In genomic region chr1:21811875-21812305, GRCh38 we compare ENCODE assay signal across 18 cellular contexts. TPM values are rescaled to one million over a fixed set of nuclear protein-coding genes. Genes with fewer than 3 reads are reported as not detected.
DNase-seq lines count a peak whose midpoint lies in the region; ATAC-seq and TF ChIP-seq lines count a peak whose summit lies in the region.
"Had no signal": no experiment of that assay in that cellular context is flagged by ENCODE, and none has a peak within 500 bp of the region (broad histone marks: within the 10 kb centered on the region; RNA-seq: fewer than 3 reads in every experiment).

Gene LDLRAD2, plus strand, starts transcription at chr1:21812265. Its CDS starts 187 bp downstream, at chr1:21812452.

- WGBS in prostate gland = 52% methylated on average over 2 of the region's 2 CpGs
- 57 to 64% methylated on average over 2 of the region's 2 CpGs for WGBS in sigmoid colon, 2 donors

- TF ChIP-seq POLR2A in prostate gland (IDR thresholded peaks at IDR 0.05) (no peak), sigmoid colon (IDR thresholded peaks at IDR 0.05) (no peak)

- POLR2A ChIA-PET in RWPE1 (lab: Yijun Ruan, JAX; ENCODE audit: low non-redundant PET) = no interaction called here

- ATAC-seq in RWPE2 (ENCODE audit: low read depth) (0 out of 3 replicates have a peak, but pooled peaks have one; percentile 15), HG03039 (IDR thresholded peaks at IDR 0.05; ENCODE audit: unreplicated experiment) (no peak)
- ATAC-seq: activated CD8-positive, alpha-beta T cell treated with anti-CD3 and anti-CD28 coated beads for 36 hours; HCT116; psoas muscle had no signal

- H3K4me1 ChIP-seq in RWPE2 (ENCODE audit: insufficient read depth, poor library complexity, severe bottlenecking) (no peaks in the 10 kb centered on the region), prostate gland (replicated peaks) (no peaks in the 10 kb centered on the region), sigmoid colon (peaks cover 0 to 8% (median 8%) of the 10 kb centered on the region in 4 donors)
- H3K4me1 ChIP-seq: psoas muscle had no signal

- H3K27ac ChIP-seq in RWPE2 (ENCODE audit: poor library complexity, severe bottlenecking) (no peak within 1 kb of the TSS), prostate gland (no peak within 1 kb of the TSS), RWPE1 (no peak within 1 kb of the TSS), sigmoid colon (no peak within 1 kb of the TSS)
- H3K27ac ChIP-seq: psoas muscle, SJCRH30, thyroid gland had no signal

- no peak within 1 kb of the TSS for H3K4me3 ChIP-seq in RWPE2 (ENCODE audit: severe bottlenecking)
- H3K4me3 ChIP-seq in prostate gland = no peak within 1 kb of the TSS
- no peak within 1 kb of the TSS for H3K4me3 ChIP-seq in sigmoid colon
- H3K4me3 ChIP-seq: body of pancreas, psoas muscle, SJCRH30, thyroid gland had no signal

- DNase-seq in 8988T (peak; percentile 20), CMK (ENCODE audit: low read depth) (peak; percentile 48), RWPE2 (ENCODE audit: low spot score) (no peak), iPS-NIHi7 (ENCODE audit: extremely low spot score) (peak; percentile 20), prostate gland (ENCODE audit: low spot score) (no peak), RWPE1 (ENCODE audit: low spot score) (no peak), sigmoid colon (no peak)
- DNase-seq: activated CD8-positive, alpha-beta T cell treated with anti-CD3 and anti-CD28 coated beads for 36 hours; activated effector memory CD4-positive, alpha-beta T cell treated with anti-CD3 and anti-CD28 coated beads, Interleukin-2, amount 50 U/mL, for 16 hours; body of pancreas; C1 segment of cervical spinal cord; NCI-H187 treated with DMSO at 0.1 percent for 48 hours; psoas muscle; SJCRH30; thyroid gland had no signal

- H3K27me3 ChIP-seq in RWPE2 (ENCODE audit: insufficient read depth, poor library complexity, severe bottlenecking) (no peaks in the 10 kb centered on the region), prostate gland (replicated peaks; ENCODE audit: insufficient read depth) (no peaks in the 10 kb centered on the region), sigmoid colon (peaks cover 0 to 13% (median 10%) of the 10 kb centered on the region in 3 donors)
- H3K27me3 ChIP-seq: body of pancreas, SJCRH30, thyroid gland had no signal

- H3K36me3 ChIP-seq in RWPE2 (ENCODE audit: low read depth) (no peaks in the 10 kb centered on the region), prostate gland (no peaks in the 10 kb centered on the region), sigmoid colon (no peaks in the 10 kb centered on the region)
- H3K36me3 ChIP-seq: SJCRH30, thyroid gland had no signal

- no peak for TF ChIP-seq EP300 in sigmoid colon (IDR thresholded peaks at IDR 0.05)

- CTCF ChIA-PET in RWPE1 (lab: Yijun Ruan, JAX) = interaction anchor here (0.7 kb wide), 1 partner anchor 110 kb away, joined by 3 read pairs; no protein-coding TSS in a partner anchor

- H3K9me3 ChIP-seq in RWPE2 (ENCODE audit: severe bottlenecking) (no peaks in the 10 kb centered on the region), prostate gland (no peaks in the 10 kb centered on the region), sigmoid colon (no peaks in the 10 kb centered on the region)
- H3K9me3 ChIP-seq: body of pancreas, psoas muscle, SJCRH30, thyroid gland had no signal

- TF ChIP-seq CTCF in RWPE2 (IDR thresholded peaks at IDR 0.05; ENCODE audit: poor library complexity, severe bottlenecking) (no peak), prostate gland (IDR thresholded peaks at IDR 0.05) (no peak), RWPE1 (conservative IDR thresholded peaks at IDR 0.05; ENCODE audit: low read depth) (no peak), sigmoid colon (IDR thresholded peaks at IDR 0.05) (no peak)

- intact Hi-C loops in prostate gland (cut with DNase I) (no loop called here), sigmoid colon (cut with DNase I) (no loop called here)

RNA-seq across cellular contexts. Expression of gene LDLRAD2, which starts in this region (rescaled TPM):
- total RNA-seq in prostate gland = 1 to 10 TPM in 1 of 2 donors, under 1 TPM in 1; 0.32 to 1.6 TPM
- 1 to 10 TPM in 1 of 4 donors, under 1 TPM in 1, not detected in 2; under 0.01 to 1.4 TPM for total RNA-seq in sigmoid colon
- 1 to 10 TPM in 1 of 3 donors, under 1 TPM in 2; under 0.01 to 1.1 (median 0.23) TPM for polyA plus RNA-seq in sigmoid colon
- total RNA-seq: glomerular endothelial cell had no signal

Comparison
In these comparisons a context has a peak if more than half of its experiments do, and no peak if none do; other contexts are left out.
1. DNase-seq: peak in 8988T (single experiment), CMK (single experiment) and iPS-NIHi7 (single experiment); none in RWPE2 (single experiment), prostate gland (single experiment), RWPE1 (single experiment) and sigmoid colon (single experiment).